ENCODE assay signal across 31 cellular contexts in genomic region chr5:73913971-73914370, GRCh38.
"Had no signal": no experiment of that assay in that cellular context is flagged by ENCODE, and none has a peak within 500 bp of the region (broad histone marks: within the 10 kb centered on the region; RNA-seq: fewer than 3 reads in every experiment).

No MANE protein-coding gene starts in this region.

- H3K36me3 ChIP-seq: cardiac muscle cell, colonic mucosa had no signal

- H3K27me3 Mint-ChIP-seq: activated CD4-positive, alpha-beta memory T cell treated with anti-CD3 and anti-CD28 coated beads for 36 hours; activated naive CD8-positive, alpha-beta T cell treated with anti-CD3 and anti-CD28 coated beads for 36 hours; activated naive CD8-positive, alpha-beta T cell treated with anti-CD3 and anti-CD28 coated beads, Interleukin-2, amount 50 U/mL, for 24 hours had no signal

- DNase-seq: activated CD4-positive, alpha-beta memory T cell treated with anti-CD3 and anti-CD28 coated beads for 36 hours; activated CD4-positive, alpha-beta T cell treated with anti-CD3 and anti-CD28 coated beads for 48 hours; activated CD4-positive, alpha-beta T cell treated with anti-CD3 and anti-CD28 coated beads, Interleukin-2, amount 50 U/mL, for 1 hour; activated CD8-positive, alpha-beta memory T cell treated with anti-CD3 and anti-CD28 coated beads, Interleukin-2, amount 10 ng/mL, durations not matched to agents 7 days and 5 days; activated CD8-positive, alpha-beta memory T cell treated with anti-CD3 and anti-CD28 coated beads, Interleukin-2, amount 50 U/mL, for 4 hours; activated CD8-positive, alpha-beta T cell treated with anti-CD3 and anti-CD28 coated beads, Interleukin-2, amount 10 ng/mL, durations not matched to agents 7 days and 5 days; activated effector memory CD4-positive, alpha-beta T cell treated with anti-CD3 and anti-CD28 coated beads, Interleukin-2, amount 50 U/mL, for 16 hours; activated naive CD4-positive, alpha-beta T cell treated with anti-CD3 and anti-CD28 coated beads for 36 hours; activated naive CD8-positive, alpha-beta T cell treated with anti-CD3 and anti-CD28 coated beads for 36 hours; activated naive CD8-positive, alpha-beta T cell treated with anti-CD3 and anti-CD28 coated beads, Interleukin-2, amount 50 U/mL, for 24 hours; activated T-cell treated with anti-CD3 and anti-CD28 coated beads, Interleukin-2, amount 50 U/mL, for 1 hour; activated T-cell treated with anti-CD3 and anti-CD28 coated beads, Interleukin-2, amount 50 U/mL, for 48 hours; adrenal gland; amygdala; aorta; body of pancreas; central memory CD4-positive, alpha-beta T cell; cerebellar nuclear complex; colonic mucosa; effector CD8-positive, alpha-beta T cell; esophagus squamous epithelium; foreskin melanocyte; heart right ventricle; hippocampal formation had no signal

- H3K4me3 ChIP-seq: adrenal gland, body of pancreas, cardiac muscle cell, colonic mucosa, esophagus squamous epithelium, gastroesophageal sphincter, heart right ventricle had no signal

- H3K4me1 ChIP-seq: colonic mucosa, gastroesophageal sphincter had no signal

- H3K9me3 ChIP-seq: adrenal gland, body of pancreas, colonic mucosa, esophagus squamous epithelium, gastroesophageal sphincter, heart right ventricle had no signal

- H3K4me1 Mint-ChIP-seq: activated naive CD4-positive, alpha-beta T cell treated with anti-CD3 and anti-CD28 coated beads, Interleukin-2, amount 50 U/mL, for 24 hours; activated naive CD8-positive, alpha-beta T cell treated with anti-CD3 and anti-CD28 coated beads for 36 hours; activated naive CD8-positive, alpha-beta T cell treated with anti-CD3 and anti-CD28 coated beads, Interleukin-2, amount 50 U/mL, for 24 hours; WTC11 had no signal

- H3K36me3 Mint-ChIP-seq: activated CD4-positive, alpha-beta memory T cell treated with anti-CD3 and anti-CD28 coated beads for 36 hours; activated CD8-positive, alpha-beta memory T cell treated with anti-CD3 and anti-CD28 coated beads, Interleukin-2, amount 10 ng/mL, durations not matched to agents 7 days and 5 days; activated naive CD4-positive, alpha-beta T cell treated with anti-CD3 and anti-CD28 coated beads, Interleukin-2, amount 50 U/mL, for 24 hours; activated naive CD8-positive, alpha-beta T cell treated with anti-CD3 and anti-CD28 coated beads for 36 hours; WTC11 had no signal

- H3K27ac Mint-ChIP-seq: activated CD4-positive, alpha-beta memory T cell treated with anti-CD3 and anti-CD28 coated beads for 36 hours; activated CD8-positive, alpha-beta memory T cell treated with anti-CD3 and anti-CD28 coated beads, Interleukin-2, amount 10 ng/mL, durations not matched to agents 7 days and 5 days; activated CD8-positive, alpha-beta T cell treated with anti-CD3 and anti-CD28 coated beads, Interleukin-2, amount 10 ng/mL, durations not matched to agents 7 days and 5 days; activated naive CD4-positive, alpha-beta T cell treated with anti-CD3 and anti-CD28 coated beads for 36 hours; activated naive CD4-positive, alpha-beta T cell treated with anti-CD3 and anti-CD28 coated beads, Interleukin-2, amount 50 U/mL, for 24 hours; activated naive CD8-positive, alpha-beta T cell treated with anti-CD3 and anti-CD28 coated beads for 36 hours; activated naive CD8-positive, alpha-beta T cell treated with anti-CD3 and anti-CD28 coated beads, Interleukin-2, amount 50 U/mL, for 24 hours; activated T-helper 1 cell treated with anti-CD3 and anti-CD28 coated beads, Interleukin-12 subunit alpha, Interleukin-12 subunit beta, Interleukin-2, Interleukin-4 antibody, amounts not matched to agents 30 ng/mL and 10 ng/mL and 1 ng/mL, durations not matched to agents 14 hours and 24 hours and 36 hours; activated T-helper 2 cell treated with anti-CD3 and anti-CD28 coated beads, Interferon-gamma antibody, Interleukin-2, Interleukin-4, amounts not matched to agents 10 μg/mL and 5 μg/mL and 100 μg/mL, durations not matched to agents 14 hours and 24 hours and 36 hours; WTC11 had no signal

- H3K9me3 Mint-ChIP-seq: activated CD4-positive, alpha-beta memory T cell treated with anti-CD3 and anti-CD28 coated beads for 36 hours; activated naive CD4-positive, alpha-beta T cell treated with anti-CD3 and anti-CD28 coated beads for 36 hours; activated naive CD4-positive, alpha-beta T cell treated with anti-CD3 and anti-CD28 coated beads, Interleukin-2, amount 50 U/mL, for 24 hours; activated naive CD8-positive, alpha-beta T cell treated with anti-CD3 and anti-CD28 coated beads for 36 hours; activated naive CD8-positive, alpha-beta T cell treated with anti-CD3 and anti-CD28 coated beads, Interleukin-2, amount 50 U/mL, for 24 hours; activated T-helper 1 cell treated with anti-CD3 and anti-CD28 coated beads, Interleukin-12 subunit alpha, Interleukin-12 subunit beta, Interleukin-2, Interleukin-4 antibody, amounts not matched to agents 30 ng/mL and 10 ng/mL and 1 ng/mL, durations not matched to agents 14 hours and 24 hours and 36 hours; activated T-helper 2 cell treated with anti-CD3 and anti-CD28 coated beads, Interferon-gamma antibody, Interleukin-2, Interleukin-4, amounts not matched to agents 10 μg/mL and 5 μg/mL and 100 μg/mL, durations not matched to agents 14 hours and 24 hours and 36 hours; WTC11 had no signal

- ATAC-seq: activated CD8-positive, alpha-beta memory T cell treated with anti-CD3 and anti-CD28 coated beads, Interleukin-2, amount 10 ng/mL, durations not matched to agents 7 days and 5 days; activated CD8-positive, alpha-beta T cell treated with anti-CD3 and anti-CD28 coated beads, Interleukin-2, amount 10 ng/mL, durations not matched to agents 7 days and 5 days; activated naive CD8-positive, alpha-beta T cell treated with anti-CD3 and anti-CD28 coated beads, Interleukin-2, amount 50 U/mL, for 24 hours; body of pancreas; gastroesophageal sphincter; heart right ventricle; WTC11 had no signal

- H3K4me3 Mint-ChIP-seq: activated CD4-positive, alpha-beta memory T cell treated with anti-CD3 and anti-CD28 coated beads for 36 hours; activated CD8-positive, alpha-beta memory T cell treated with anti-CD3 and anti-CD28 coated beads, Interleukin-2, amount 10 ng/mL, durations not matched to agents 7 days and 5 days; activated CD8-positive, alpha-beta T cell treated with anti-CD3 and anti-CD28 coated beads, Interleukin-2, amount 10 ng/mL, durations not matched to agents 7 days and 5 days; activated naive CD4-positive, alpha-beta T cell treated with anti-CD3 and anti-CD28 coated beads for 36 hours; activated naive CD4-positive, alpha-beta T cell treated with anti-CD3 and anti-CD28 coated beads, Interleukin-2, amount 50 U/mL, for 24 hours; activated naive CD8-positive, alpha-beta T cell treated with anti-CD3 and anti-CD28 coated beads for 36 hours; activated naive CD8-positive, alpha-beta T cell treated with anti-CD3 and anti-CD28 coated beads, Interleukin-2, amount 50 U/mL, for 24 hours; activated T-helper 1 cell treated with anti-CD3 and anti-CD28 coated beads, Interleukin-12 subunit alpha, Interleukin-12 subunit beta, Interleukin-2, Interleukin-4 antibody, amounts not matched to agents 30 ng/mL and 10 ng/mL and 1 ng/mL, durations not matched to agents 14 hours and 24 hours and 36 hours; WTC11 had no signal

- H3K27ac ChIP-seq: adrenal gland, body of pancreas, cardiac muscle cell, colonic mucosa, epithelial cell of prostate, esophagus squamous epithelium, gastroesophageal sphincter, heart right ventricle had no signal

- H3K27me3 ChIP-seq: adrenal gland, body of pancreas, cardiac muscle cell, colonic mucosa, esophagus squamous epithelium, gastroesophageal sphincter, heart right ventricle had no signal
